In genomic region chr4:8147231-8147970, GRCh38 we compare ENCODE assay signal across 14 cellular contexts.
"Had no signal": no experiment of that assay in that cellular context is flagged by ENCODE, and none has a peak within 500 bp of the region (broad histone marks: within the 10 kb centered on the region; RNA-seq: fewer than 3 reads in every experiment).

No MANE protein-coding gene starts in this region.

- ATAC-seq: activated CD8-positive, alpha-beta T cell treated with anti-CD3 and anti-CD28 coated beads, Interleukin-2, amount 10 ng/mL, durations not matched to agents 7 days and 5 days; activated naive CD8-positive, alpha-beta T cell treated with anti-CD3 and anti-CD28 coated beads, Interleukin-2, amount 50 U/mL, for 24 hours; gastroesophageal sphincter had no signal

- H3K4me3 Mint-ChIP-seq: activated CD8-positive, alpha-beta T cell treated with anti-CD3 and anti-CD28 coated beads, Interleukin-2, amount 10 ng/mL, durations not matched to agents 7 days and 5 days; activated naive CD8-positive, alpha-beta T cell treated with anti-CD3 and anti-CD28 coated beads, Interleukin-2, amount 50 U/mL, for 24 hours; activated T-helper 1 cell treated with anti-CD3 and anti-CD28 coated beads, Interleukin-12 subunit alpha, Interleukin-12 subunit beta, Interleukin-2, Interleukin-4 antibody, amounts not matched to agents 30 ng/mL and 10 ng/mL and 1 ng/mL, durations not matched to agents 14 hours and 24 hours and 36 hours; nephron progenitor cell had no signal

- H3K4me3 ChIP-seq: ascending aorta, gastroesophageal sphincter, left ventricle myocardium inferior, tibial artery had no signal

- H3K9me3 ChIP-seq: ascending aorta, gastroesophageal sphincter, left ventricle myocardium inferior, tibial artery had no signal

- H3K4me1 Mint-ChIP-seq: activated naive CD8-positive, alpha-beta T cell treated with anti-CD3 and anti-CD28 coated beads, Interleukin-2, amount 50 U/mL, for 24 hours had no signal

- H3K36me3 ChIP-seq: ascending aorta, gastroesophageal sphincter, left ventricle myocardium inferior, tibial artery, WERI-Rb-1 had no signal

- H3K27ac ChIP-seq: ascending aorta, gastroesophageal sphincter, left ventricle myocardium inferior, tibial artery, WERI-Rb-1 had no signal

- H3K27me3 ChIP-seq: ascending aorta, gastroesophageal sphincter, tibial artery had no signal

- H3K9me3 Mint-ChIP-seq: activated naive CD8-positive, alpha-beta T cell treated with anti-CD3 and anti-CD28 coated beads, Interleukin-2, amount 50 U/mL, for 24 hours; activated T-helper 1 cell treated with anti-CD3 and anti-CD28 coated beads, Interleukin-12 subunit alpha, Interleukin-12 subunit beta, Interleukin-2, Interleukin-4 antibody, amounts not matched to agents 30 ng/mL and 10 ng/mL and 1 ng/mL, durations not matched to agents 14 hours and 24 hours and 36 hours; nephron progenitor cell had no signal

- H3K27ac Mint-ChIP-seq: activated CD8-positive, alpha-beta T cell treated with anti-CD3 and anti-CD28 coated beads, Interleukin-2, amount 10 ng/mL, durations not matched to agents 7 days and 5 days; activated naive CD8-positive, alpha-beta T cell treated with anti-CD3 and anti-CD28 coated beads, Interleukin-2, amount 50 U/mL, for 24 hours; activated T-helper 1 cell treated with anti-CD3 and anti-CD28 coated beads, Interleukin-12 subunit alpha, Interleukin-12 subunit beta, Interleukin-2, Interleukin-4 antibody, amounts not matched to agents 30 ng/mL and 10 ng/mL and 1 ng/mL, durations not matched to agents 14 hours and 24 hours and 36 hours; nephron progenitor cell had no signal

- DNase-seq: activated CD4-positive, alpha-beta T cell treated with anti-CD3 and anti-CD28 coated beads for 4 hours; activated CD8-positive, alpha-beta memory T cell treated with anti-CD3 and anti-CD28 coated beads, Interleukin-2, amount 50 U/mL, for 48 hours; activated CD8-positive, alpha-beta T cell treated with anti-CD3 and anti-CD28 coated beads, Interleukin-2, amount 10 ng/mL, durations not matched to agents 7 days and 5 days; activated naive CD4-positive, alpha-beta T cell; activated naive CD8-positive, alpha-beta T cell treated with anti-CD3 and anti-CD28 coated beads, Interleukin-2, amount 50 U/mL, for 24 hours; left ventricle myocardium inferior; mesenchymal stem cell; nephron progenitor cell; T-helper 1 cell; tibial artery; WERI-Rb-1 had no signal
